8 cellular contexts compared by ENCODE assay signal in genomic region chr11:236774-237767, GRCh38. TPM values are rescaled to one million over a fixed set of nuclear protein-coding genes. Genes with fewer than 3 reads are reported as not detected.
A peak's percentile ranks its signal among the peaks of the same experiment; 100 is the strongest.
DNase-seq lines count a peak whose midpoint lies in the region; ATAC-seq and TF ChIP-seq lines count a peak whose summit lies in the region.

TSS of gene PSMD13 (plus strand) at chr11:236976. CDS start at chr11:237050, 74 bp downstream.

- no peaks in the 10 kb centered on the region for H3K9me3 Mint-ChIP-seq in nephron progenitor cell
- no peaks in the 10 kb centered on the region for H3K9me3 Mint-ChIP-seq in stimulated activated naive CD8-positive, alpha-beta T cell treated with anti-CD3 and anti-CD28 coated beads, Interleukin-15, amount 100 ng/mL, for 72 hours

- TF ChIP-seq CTCF in nephron progenitor cell (IDR thresholded peaks at IDR 0.05), result no peak

- H3K4me1 Mint-ChIP-seq in nephron progenitor cell, result peaks cover 28% of the 10 kb centered on the region
- H3K4me1 Mint-ChIP-seq in stimulated activated naive CD8-positive, alpha-beta T cell treated with anti-CD3 and anti-CD28 coated beads, Interleukin-15, amount 100 ng/mL, for 72 hours, result peaks cover 63% of the 10 kb centered on the region

- no peak for TF ChIP-seq RAD21 in Ishikawa (IDR thresholded peaks at IDR 0.05; ENCODE audit: low read depth)

- peak; percentile 63 for ATAC-seq in GM21526 (IDR thresholded peaks at IDR 0.05; ENCODE audit: low FRiP score, unreplicated experiment)
- ATAC-seq in stimulated activated naive CD8-positive, alpha-beta T cell treated with anti-CD3 and anti-CD28 coated beads, Interleukin-15, amount 100 ng/mL, for 72 hours, result peak; percentile 90

- H3K27ac Mint-ChIP-seq in nephron progenitor cell, result peak within 1 kb of the TSS; percentile 100
- H3K27ac Mint-ChIP-seq in stimulated activated naive CD8-positive, alpha-beta T cell treated with anti-CD3 and anti-CD28 coated beads, Interleukin-15, amount 100 ng/mL, for 72 hours, result peak within 1 kb of the TSS; percentile 99

- peaks cover 19% of the 10 kb centered on the region for H3K36me3 Mint-ChIP-seq in nephron progenitor cell (ENCODE audit: low read depth)

- DNase-seq in DMS53 (lab: John Stamatoyannopoulos, UW), result peak; percentile 96
- peak; percentile 80 for DNase-seq in RPMI7951 (ENCODE audit: low read depth)
- peak; percentile 82 for DNase-seq in activated effector memory CD4-positive, alpha-beta T cell treated with Interleukin-2 at 50 U/mL for 16 hours
- DNase-seq in fibroblast of the conjunctiva (ENCODE audit: low read depth), result peak; percentile 61
- peak; percentile 91 for DNase-seq in nephron progenitor cell
- peak; percentile 90 to 91 for DNase-seq in stimulated activated naive CD8-positive, alpha-beta T cell treated with anti-CD3 and anti-CD28 coated beads, Interleukin-15, amount 100 ng/mL, for 72 hours

- peak within 1 kb of the TSS; percentile 95 for H3K4me3 Mint-ChIP-seq in nephron progenitor cell
- peak within 1 kb of the TSS; percentile 97 to 98 for H3K4me3 Mint-ChIP-seq in stimulated activated naive CD8-positive, alpha-beta T cell treated with anti-CD3 and anti-CD28 coated beads, Interleukin-15, amount 100 ng/mL, for 72 hours

- H3K27me3 Mint-ChIP-seq in nephron progenitor cell (ENCODE audit: low read depth, poor library complexity), result no peaks in the 10 kb centered on the region
- H3K27me3 Mint-ChIP-seq in stimulated activated naive CD8-positive, alpha-beta T cell treated with anti-CD3 and anti-CD28 coated beads, Interleukin-15, amount 100 ng/mL, for 72 hours, result no peaks in the 10 kb centered on the region

- TF ChIP-seq EP300 in Ishikawa (IDR thresholded peaks at IDR 0.05; ENCODE audit: borderline replicate concordance), result no peak

TF ChIP-seq in Ishikawa, 13 proteins besides CTCF, POLR2A, EP300 and RAD21:
- TF ChIP-seq EGR1 (IDR thresholded peaks at IDR 0.05) (peak; percentile 41; the same call in 1 of the 2 replicates), TAF1 (IDR thresholded peaks at IDR 0.05; ENCODE audit: low read depth) (peak; percentile 78), CREB1 (IDR thresholded peaks at IDR 0.05; ENCODE audit: low read depth) (no peak), REST (IDR thresholded peaks at IDR 0.05; ENCODE audit: low read depth) (no peak), ZBTB7A (IDR thresholded peaks at IDR 0.05; ENCODE audit: low read depth) (peak; percentile 56; the same call in 1 of the 2 replicates), FOXM1 (IDR thresholded peaks at IDR 0.05; ENCODE audit: borderline replicate concordance, low read depth) (no peak), NFIC (IDR thresholded peaks at IDR 0.05) (no peak; the same call in 1 of the 2 replicates), TCF12 (IDR thresholded peaks at IDR 0.05; ENCODE audit: low read depth) (peak; percentile 47; the same call in 1 of the 2 replicates), YY1 (IDR thresholded peaks at IDR 0.05; ENCODE audit: low read depth) (peak; percentile 76)
TF ChIP-seq in Ishikawa: peak in this region for 5.

RNA-seq across cellular contexts. Expression of gene PSMD13, which starts in this region (rescaled TPM):
- 136 and 173 TPM in 2 replicates for total RNA-seq in RPMI7951 (2014; rRNA removed; shearing (Covaris generic))

Comparison
In these comparisons a context has a peak if more than half of its experiments do, and no peak if none do; other contexts are left out.
1. Peak in every context shown above with its lines: DNase-seq and ATAC-seq.